ENCODE assay signal across 27 cellular contexts in genomic region chr11:121968638-121969037, GRCh38.
"Had no signal": no experiment of that assay in that cellular context is flagged by ENCODE, and none has a peak within 500 bp of the region (broad histone marks: within the 10 kb centered on the region; RNA-seq: fewer than 3 reads in every experiment).

No MANE protein-coding gene starts in this region.

- DNase-seq: activated B cell treated with CpG ODN at 0.5 μM for 24 hours; activated CD4-positive, alpha-beta T cell treated with anti-CD3 and anti-CD28 coated beads for 36 hours; activated CD4-positive, alpha-beta T cell treated with anti-CD3 and anti-CD28 coated beads, Interleukin-2, amount 50 U/mL, for 4 hours; activated CD8-positive, alpha-beta memory T cell treated with anti-CD3 and anti-CD28 coated beads for 24 hours; activated effector memory CD4-positive, alpha-beta T cell treated with Interleukin-2 at 50 U/mL for 16 hours; activated naive CD4-positive, alpha-beta T cell treated with Interleukin-2 at 50 U/mL for 16 hours; adrenal gland; aorta; brain microvascular endothelial cell; cortex of kidney; gastrocnemius medialis; glutamatergic neuron; islet precursor cell; left cardiac atrium; left ventricle myocardium superior; mucosa of descending colon; stimulated activated CD4-positive, alpha-beta T cell treated with anti-CD3 and anti-CD28 coated beads, Interleukin-1b, Interleukin-23, amount 100 ng/mL, for 48 hours; stimulated activated CD4-positive, alpha-beta T cell treated with anti-CD3 and anti-CD28 coated beads, Interleukin-4, amount 100 ng/mL, for 4 hours; stimulated activated CD8-positive, alpha-beta memory T cell treated with anti-CD3 and anti-CD28 coated beads, Interleukin-4, amount 100 ng/mL, for 48 hours; stimulated activated naive CD8-positive, alpha-beta T cell treated with anti-CD3 and anti-CD28 coated beads, Interleukin-15, amount 100 ng/mL, for 72 hours; substantia nigra had no signal

- H3K27me3 ChIP-seq: adrenal gland, brain microvascular endothelial cell, gastrocnemius medialis, neutrophil, vagina had no signal

- H3K4me1 ChIP-seq: adrenal gland, vagina had no signal

- ATAC-seq: activated CD4-positive, alpha-beta T cell treated with anti-CD3 and anti-CD28 coated beads for 36 hours; esophagus mucosa; gastrocnemius medialis; left cardiac atrium; left ventricle myocardium superior; mucosa of descending colon; sciatic nerve; stimulated activated memory B cell treated with anti-CD40 and anti-IgM and Interleukin-4, amounts not matched to agents 10 μg/mL and 1 μg/mL and 100 μg/mL, for 72 hours; stimulated activated naive CD8-positive, alpha-beta T cell treated with anti-CD3 and anti-CD28 coated beads, Interleukin-15, amount 100 ng/mL, for 72 hours had no signal

- H3K36me3 ChIP-seq: adrenal gland, brain microvascular endothelial cell, gastrocnemius medialis, neutrophil, vagina had no signal

- H3K4me3 ChIP-seq: adrenal gland, gastrocnemius medialis, mucosa of descending colon, smooth muscle cell, vagina had no signal

- H3K4me2 ChIP-seq: smooth muscle cell had no signal

- H3K27ac ChIP-seq: adrenal gland, brain microvascular endothelial cell, gastrocnemius medialis, neutrophil, vagina had no signal

- H3K9me3 ChIP-seq: adrenal gland, gastrocnemius medialis, mucosa of descending colon, neutrophil, vagina had no signal
